ENCODE assay signal across 1 cellular context in the genomic region with DNA sequence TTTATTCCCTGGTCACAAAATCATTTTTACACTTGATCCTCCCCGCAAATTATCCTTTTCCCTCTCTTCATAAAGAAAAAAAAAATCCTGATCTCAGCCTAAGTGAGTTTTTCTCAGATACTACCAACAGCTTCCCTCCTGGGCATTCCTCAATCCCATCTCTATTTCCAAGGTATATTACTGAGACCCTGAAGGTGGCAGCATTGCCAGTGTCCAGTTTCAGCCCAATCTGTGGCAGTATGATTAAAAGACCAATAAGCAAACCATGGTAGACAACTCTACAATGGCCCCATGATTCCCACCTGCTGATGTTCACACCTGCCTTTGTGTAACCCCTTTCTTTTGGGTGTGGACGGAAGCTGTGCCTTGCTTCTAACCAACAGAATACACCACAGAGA.
TF ChIP-seq lines count a peak whose summit lies in the region.

No MANE protein-coding gene starts in this region.

TF ChIP-seq in GM23338, 12 proteins besides CTCF, POLR2A, EP300 and RAD21 (continued from another document):
- TF ChIP-seq, protein P1, sequence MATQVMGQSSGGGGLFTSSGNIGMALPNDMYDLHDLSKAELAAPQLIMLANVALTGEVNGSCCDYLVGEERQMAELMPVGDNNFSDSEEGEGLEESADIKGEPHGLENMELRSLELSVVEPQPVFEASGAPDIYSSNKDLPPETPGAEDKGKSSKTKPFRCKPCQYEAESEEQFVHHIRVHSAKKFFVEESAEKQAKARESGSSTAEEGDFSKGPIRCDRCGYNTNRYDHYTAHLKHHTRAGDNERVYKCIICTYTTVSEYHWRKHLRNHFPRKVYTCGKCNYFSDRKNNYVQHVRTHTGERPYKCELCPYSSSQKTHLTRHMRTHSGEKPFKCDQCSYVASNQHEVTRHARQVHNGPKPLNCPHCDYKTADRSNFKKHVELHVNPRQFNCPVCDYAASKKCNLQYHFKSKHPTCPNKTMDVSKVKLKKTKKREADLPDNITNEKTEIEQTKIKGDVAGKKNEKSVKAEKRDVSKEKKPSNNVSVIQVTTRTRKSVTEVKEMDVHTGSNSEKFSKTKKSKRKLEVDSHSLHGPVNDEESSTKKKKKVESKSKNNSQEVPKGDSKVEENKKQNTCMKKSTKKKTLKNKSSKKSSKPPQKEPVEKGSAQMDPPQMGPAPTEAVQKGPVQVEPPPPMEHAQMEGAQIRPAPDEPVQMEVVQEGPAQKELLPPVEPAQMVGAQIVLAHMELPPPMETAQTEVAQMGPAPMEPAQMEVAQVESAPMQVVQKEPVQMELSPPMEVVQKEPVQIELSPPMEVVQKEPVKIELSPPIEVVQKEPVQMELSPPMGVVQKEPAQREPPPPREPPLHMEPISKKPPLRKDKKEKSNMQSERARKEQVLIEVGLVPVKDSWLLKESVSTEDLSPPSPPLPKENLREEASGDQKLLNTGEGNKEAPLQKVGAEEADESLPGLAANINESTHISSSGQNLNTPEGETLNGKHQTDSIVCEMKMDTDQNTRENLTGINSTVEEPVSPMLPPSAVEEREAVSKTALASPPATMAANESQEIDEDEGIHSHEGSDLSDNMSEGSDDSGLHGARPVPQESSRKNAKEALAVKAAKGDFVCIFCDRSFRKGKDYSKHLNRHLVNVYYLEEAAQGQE (IDR thresholded peaks at IDR 0.05; ENCODE audit: unreplicated experiment) = no peak
- TF ChIP-seq ZNF114 (CRISPR knock-in tag; IDR thresholded peaks at IDR 0.05) = no peak
- TF ChIP-seq ZNF331 (CRISPR knock-in tag; IDR thresholded peaks at IDR 0.05; ENCODE audit: low read depth) = no peak
- TF ChIP-seq, protein P2, sequence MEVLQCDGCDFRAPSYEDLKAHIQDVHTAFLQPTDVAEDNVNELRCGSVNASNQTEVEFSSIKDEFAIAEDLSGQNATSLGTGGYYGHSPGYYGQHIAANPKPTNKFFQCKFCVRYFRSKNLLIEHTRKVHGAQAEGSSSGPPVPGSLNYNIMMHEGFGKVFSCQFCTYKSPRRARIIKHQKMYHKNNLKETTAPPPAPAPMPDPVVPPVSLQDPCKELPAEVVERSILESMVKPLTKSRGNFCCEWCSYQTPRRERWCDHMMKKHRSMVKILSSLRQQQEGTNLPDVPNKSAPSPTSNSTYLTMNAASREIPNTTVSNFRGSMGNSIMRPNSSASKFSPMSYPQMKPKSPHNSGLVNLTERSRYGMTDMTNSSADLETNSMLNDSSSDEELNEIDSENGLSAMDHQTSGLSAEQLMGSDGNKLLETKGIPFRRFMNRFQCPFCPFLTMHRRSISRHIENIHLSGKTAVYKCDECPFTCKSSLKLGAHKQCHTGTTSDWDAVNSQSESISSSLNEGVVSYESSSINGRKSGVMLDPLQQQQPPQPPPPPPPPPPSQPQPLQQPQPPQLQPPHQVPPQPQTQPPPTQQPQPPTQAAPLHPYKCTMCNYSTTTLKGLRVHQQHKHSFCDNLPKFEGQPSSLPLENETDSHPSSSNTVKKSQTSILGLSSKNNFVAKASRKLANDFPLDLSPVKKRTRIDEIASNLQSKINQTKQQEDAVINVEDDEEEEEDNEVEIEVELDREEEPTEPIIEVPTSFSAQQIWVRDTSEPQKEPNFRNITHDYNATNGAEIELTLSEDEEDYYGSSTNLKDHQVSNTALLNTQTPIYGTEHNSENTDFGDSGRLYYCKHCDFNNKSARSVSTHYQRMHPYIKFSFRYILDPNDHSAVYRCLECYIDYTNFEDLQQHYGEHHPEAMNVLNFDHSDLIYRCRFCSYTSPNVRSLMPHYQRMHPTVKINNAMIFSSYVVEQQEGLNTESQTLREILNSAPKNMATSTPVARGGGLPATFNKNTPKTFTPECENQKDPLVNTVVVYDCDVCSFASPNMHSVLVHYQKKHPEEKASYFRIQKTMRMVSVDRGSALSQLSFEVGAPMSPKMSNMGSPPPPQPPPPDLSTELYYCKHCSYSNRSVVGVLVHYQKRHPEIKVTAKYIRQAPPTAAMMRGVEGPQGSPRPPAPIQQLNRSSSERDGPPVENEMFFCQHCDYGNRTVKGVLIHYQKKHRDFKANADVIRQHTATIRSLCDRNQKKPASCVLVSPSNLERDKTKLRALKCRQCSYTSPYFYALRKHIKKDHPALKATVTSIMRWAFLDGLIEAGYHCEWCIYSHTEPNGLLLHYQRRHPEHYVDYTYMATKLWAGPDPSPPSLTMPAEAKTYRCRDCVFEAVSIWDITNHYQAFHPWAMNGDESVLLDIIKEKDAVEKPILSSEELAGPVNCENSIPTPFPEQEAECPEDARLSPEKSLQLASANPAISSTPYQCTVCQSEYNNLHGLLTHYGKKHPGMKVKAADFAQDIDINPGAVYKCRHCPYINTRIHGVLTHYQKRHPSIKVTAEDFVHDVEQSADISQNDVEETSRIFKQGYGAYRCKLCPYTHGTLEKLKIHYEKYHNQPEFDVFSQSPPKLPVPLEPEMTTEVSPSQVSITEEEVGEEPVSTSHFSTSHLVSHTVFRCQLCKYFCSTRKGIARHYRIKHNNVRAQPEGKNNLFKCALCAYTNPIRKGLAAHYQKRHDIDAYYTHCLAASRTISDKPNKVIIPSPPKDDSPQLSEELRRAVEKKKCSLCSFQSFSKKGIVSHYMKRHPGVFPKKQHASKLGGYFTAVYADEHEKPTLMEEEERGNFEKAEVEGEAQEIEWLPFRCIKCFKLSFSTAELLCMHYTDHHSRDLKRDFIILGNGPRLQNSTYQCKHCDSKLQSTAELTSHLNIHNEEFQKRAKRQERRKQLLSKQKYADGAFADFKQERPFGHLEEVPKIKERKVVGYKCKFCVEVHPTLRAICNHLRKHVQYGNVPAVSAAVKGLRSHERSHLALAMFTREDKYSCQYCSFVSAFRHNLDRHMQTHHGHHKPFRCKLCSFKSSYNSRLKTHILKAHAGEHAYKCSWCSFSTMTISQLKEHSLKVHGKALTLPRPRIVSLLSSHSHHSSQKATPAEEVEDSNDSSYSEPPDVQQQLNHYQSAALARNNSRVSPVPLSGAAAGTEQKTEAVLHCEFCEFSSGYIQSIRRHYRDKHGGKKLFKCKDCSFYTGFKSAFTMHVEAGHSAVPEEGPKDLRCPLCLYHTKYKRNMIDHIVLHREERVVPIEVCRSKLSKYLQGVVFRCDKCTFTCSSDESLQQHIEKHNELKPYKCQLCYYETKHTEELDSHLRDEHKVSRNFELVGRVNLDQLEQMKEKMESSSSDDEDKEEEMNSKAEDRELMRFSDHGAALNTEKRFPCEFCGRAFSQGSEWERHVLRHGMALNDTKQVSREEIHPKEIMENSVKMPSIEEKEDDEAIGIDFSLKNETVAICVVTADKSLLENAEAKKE (CRISPR knock-in tag; IDR thresholded peaks at IDR 0.05) = no peak
- no peak for TF ChIP-seq POLR2AphosphoS5 (IDR thresholded peaks at IDR 0.05; ENCODE audit: low read depth)
- no peak for TF ChIP-seq STAT1 (IDR thresholded peaks at IDR 0.05; ENCODE audit: unreplicated experiment)
